1 cellular context compared by ENCODE assay signal in genomic region chr19:17513801-17514200, GRCh38.
TF ChIP-seq lines count a peak whose summit lies in the region.

No MANE protein-coding gene starts in this region.

TF ChIP-seq in HCT116, 20 proteins besides CTCF, POLR2A, EP300 and RAD21 (continued from another document):
- TF ChIP-seq SRF (IDR thresholded peaks at IDR 0.05; ENCODE audit: low read depth) (no peak), ZFX (IDR thresholded peaks at IDR 0.05) (no peak), CEBPB (IDR thresholded peaks at IDR 0.05; ENCODE audit: low read depth) (no peak), EZH2phosphoT487 (IDR thresholded peaks at IDR 0.05; ENCODE audit: borderline replicate concordance) (no peak), TCF7L2 (IDR thresholded peaks at IDR 0.05; ENCODE audit: borderline replicate concordance, extremely low read depth, insufficient read depth, insufficient read length) (no peak), SP1 (IDR thresholded peaks at IDR 0.05; ENCODE audit: low read depth) (no peak), FOSL1 (IDR thresholded peaks at IDR 0.05; ENCODE audit: low read depth) (no peak)
- TF ChIP-seq, protein P1, sequence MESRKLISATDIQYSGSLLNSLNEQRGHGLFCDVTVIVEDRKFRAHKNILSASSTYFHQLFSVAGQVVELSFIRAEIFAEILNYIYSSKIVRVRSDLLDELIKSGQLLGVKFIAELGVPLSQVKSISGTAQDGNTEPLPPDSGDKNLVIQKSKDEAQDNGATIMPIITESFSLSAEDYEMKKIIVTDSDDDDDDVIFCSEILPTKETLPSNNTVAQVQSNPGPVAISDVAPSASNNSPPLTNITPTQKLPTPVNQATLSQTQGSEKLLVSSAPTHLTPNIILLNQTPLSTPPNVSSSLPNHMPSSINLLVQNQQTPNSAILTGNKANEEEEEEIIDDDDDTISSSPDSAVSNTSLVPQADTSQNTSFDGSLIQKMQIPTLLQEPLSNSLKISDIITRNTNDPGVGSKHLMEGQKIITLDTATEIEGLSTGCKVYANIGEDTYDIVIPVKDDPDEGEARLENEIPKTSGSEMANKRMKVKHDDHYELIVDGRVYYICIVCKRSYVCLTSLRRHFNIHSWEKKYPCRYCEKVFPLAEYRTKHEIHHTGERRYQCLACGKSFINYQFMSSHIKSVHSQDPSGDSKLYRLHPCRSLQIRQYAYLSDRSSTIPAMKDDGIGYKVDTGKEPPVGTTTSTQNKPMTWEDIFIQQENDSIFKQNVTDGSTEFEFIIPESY (IDR thresholded peaks at IDR 0.05; ENCODE audit: extremely low read depth, insufficient replicate concordance, low read length) = no peak
